ENCODE assay signal across 7 cellular contexts in genomic region chr7:55140221-55140980, GRCh38.
DNase-seq lines count a peak whose midpoint lies in the region; ATAC-seq and TF ChIP-seq lines count a peak whose summit lies in the region.

No MANE protein-coding gene starts in this region.

- ATAC-seq in GM19023 (IDR thresholded peaks at IDR 0.05; ENCODE audit: unreplicated experiment) (peak; percentile 95), HG02798 (IDR thresholded peaks at IDR 0.05; ENCODE audit: poor library complexity, unreplicated experiment) (peak; percentile 91), mucosa of descending colon (peak; percentile 63)

- no peak overlapping the region for H3K27ac Mint-ChIP-seq in type B pancreatic cell
- no peak overlapping the region for H3K27ac Mint-ChIP-seq in activated T-cell treated with anti-CD3 and anti-CD28 coated beads, Interleukin-2, amount 50 U/mL, for 24 hours

- H3K27me3 Mint-ChIP-seq in type B pancreatic cell: no peaks in the 10 kb centered on the region
- peaks cover 40% of the 10 kb centered on the region for H3K27me3 Mint-ChIP-seq in activated T-cell treated with anti-CD3 and anti-CD28 coated beads, Interleukin-2, amount 50 U/mL, for 24 hours

- H3K4me1 Mint-ChIP-seq in type B pancreatic cell (ENCODE audit: unreplicated experiment): no peaks in the 10 kb centered on the region
- H3K4me1 Mint-ChIP-seq in activated T-cell treated with anti-CD3 and anti-CD28 coated beads, Interleukin-2, amount 50 U/mL, for 24 hours (ENCODE audit: low read depth): peaks cover 3% of the 10 kb centered on the region

- no peak overlapping the region for H3K4me3 Mint-ChIP-seq in type B pancreatic cell
- H3K4me3 Mint-ChIP-seq in activated T-cell treated with anti-CD3 and anti-CD28 coated beads, Interleukin-2, amount 50 U/mL, for 24 hours: no peak overlapping the region

- H3K36me3 Mint-ChIP-seq in type B pancreatic cell: peaks cover 26% of the 10 kb centered on the region
- no peaks in the 10 kb centered on the region for H3K36me3 Mint-ChIP-seq in activated T-cell treated with anti-CD3 and anti-CD28 coated beads, Interleukin-2, amount 50 U/mL, for 24 hours (ENCODE audit: low read depth)

- TF ChIP-seq CTCF in mucosa of descending colon (IDR thresholded peaks at IDR 0.05) (no peak), type B pancreatic cell (conservative IDR thresholded peaks at IDR 0.05) (no peak)

- H3K4me3 ChIP-seq in mucosa of descending colon: no peak overlapping the region

- H3K9me3 Mint-ChIP-seq in type B pancreatic cell: no peaks in the 10 kb centered on the region
- peaks cover 5% of the 10 kb centered on the region for H3K9me3 Mint-ChIP-seq in activated T-cell treated with anti-CD3 and anti-CD28 coated beads, Interleukin-2, amount 50 U/mL, for 24 hours

- peak; percentile 56 for DNase-seq in SKM-1 treated with dmso at 0.1 percent for 144 hours (lab: John Stamatoyannopoulos, UW; ENCODE audit: unreplicated experiment)
- DNase-seq in mucosa of descending colon: no peak
- no peak for DNase-seq in type B pancreatic cell (ENCODE audit: extremely low spot score, unreplicated experiment)
- DNase-seq in RKO (ENCODE audit: low spot score): no peak
- DNase-seq in activated T-cell treated with anti-CD3 and anti-CD28 coated beads, Interleukin-2, amount 50 U/mL, for 24 hours: no peak

- peaks cover 4% of the 10 kb centered on the region for H3K9me3 ChIP-seq in mucosa of descending colon

- no peaks in the 10 kb centered on the region for H3K36me3 ChIP-seq in mucosa of descending colon (ENCODE audit: low read depth)

- H3K4me1 ChIP-seq in mucosa of descending colon (ENCODE audit: low read depth): no peaks in the 10 kb centered on the region

- intact Hi-C loops in mucosa of descending colon (cut with DNase I, micrococcal nuclease): no loop called here
